Comparison of ENCODE assay signal across 19 cellular contexts in the genomic region with DNA sequence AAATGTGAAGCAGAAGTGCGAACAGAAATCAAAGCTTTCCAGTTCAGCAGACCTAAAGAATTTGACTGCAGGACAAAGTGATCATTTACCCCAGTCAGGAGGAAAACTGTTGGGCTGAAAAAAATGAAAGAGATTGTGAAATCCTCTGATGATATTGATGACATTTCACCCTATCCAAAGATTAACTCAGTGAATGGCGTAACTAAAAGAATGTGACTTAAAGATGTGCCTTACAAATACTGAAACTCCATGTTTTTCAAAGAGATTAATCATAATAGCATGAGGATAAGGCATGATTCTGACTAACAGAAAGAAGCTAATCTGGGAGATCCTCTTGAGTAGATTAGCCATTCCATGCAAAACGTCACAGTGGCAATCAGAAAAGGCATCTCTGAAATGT.
DNase-seq lines count a peak whose midpoint lies in the region; ATAC-seq, FAIRE-seq and TF ChIP-seq lines count a peak whose summit lies in the region.
"Had no signal": no experiment of that assay in that cellular context is flagged by ENCODE, and none has a peak within 500 bp of the region (broad histone marks: within the 10 kb centered on the region; RNA-seq: fewer than 3 reads in every experiment).

No MANE protein-coding gene starts in this region.

- ATAC-seq in A549, result no peak
- ATAC-seq in HG03565 (IDR thresholded peaks at IDR 0.05; ENCODE audit: unreplicated experiment), result no peak
- ATAC-seq: activated CD8-positive, alpha-beta memory T cell treated with anti-CD3 and anti-CD28 coated beads, Interleukin-2, amount 10 ng/mL, durations not matched to agents 7 days and 5 days; stimulated activated naive CD8-positive, alpha-beta T cell treated with anti-CD3 and anti-CD28 coated beads, Interleukin-15, amount 100 ng/mL, for 72 hours had no signal

- H3K9ac ChIP-seq in liver (ENCODE audit: low read depth in 1 of 2, low read length in 2 of 2), result no peak overlapping the region

- no peaks in the 10 kb centered on the region for H3K9me3 ChIP-seq in A549
- H3K9me3 ChIP-seq in liver (ENCODE audit: control insufficient read depth in 4 of 4, low read length in 3 of 4), result no peaks in the 10 kb centered on the region
- no peaks in the 10 kb centered on the region for H3K9me3 ChIP-seq in thyroid gland
- H3K9me3 ChIP-seq: ovary had no signal

- H3K4me3 ChIP-seq in A549 (no peak overlapping the region), epithelial cell of proximal tubule (ENCODE audit: low read depth, low read length) (no peak overlapping the region), liver (ENCODE audit: low read depth in 1 of 3, low read length in 3 of 3) (no peak overlapping the region), thyroid gland (replicated peaks in 1 of 3) (no peak overlapping the region)
- H3K4me3 ChIP-seq: hepatocyte, ovary had no signal

- CTCF ChIA-PET in A549 (lab: Yijun Ruan, JAX), result no interaction called here

- intact Hi-C loops in thyroid gland (cut with DNase I), result no loop called here

- DNase-seq in A549 (ENCODE audit: low read depth in 1 of 2, low spot score in 1 of 2) (no peak), MV-4-11 (lab: John Stamatoyannopoulos, UW) (peak; percentile 28), epithelial cell of proximal tubule (ENCODE audit: low read depth) (peak; percentile 94), NCI-H748 (lab: John Stamatoyannopoulos, UW; ENCODE audit: unreplicated experiment) (no peak), thyroid gland (no peak), ACHN (no peak)
- DNase-seq: activated CD4-positive, alpha-beta T cell treated with anti-CD3 and anti-CD28 coated beads for 4 hours; activated CD8-positive, alpha-beta memory T cell treated with anti-CD3 and anti-CD28 coated beads, Interleukin-2, amount 10 ng/mL, durations not matched to agents 7 days and 5 days; caudate nucleus; H9; NCI-H187 treated with DMSO at 0.1 percent for 48 hours; ovary; stimulated activated CD4-positive, alpha-beta T cell treated with anti-CD3 and anti-CD28 coated beads, Interleukin-2, amount 100 ng/mL, for 24 hours; stimulated activated naive CD8-positive, alpha-beta T cell treated with anti-CD3 and anti-CD28 coated beads, Interleukin-15, amount 100 ng/mL, for 72 hours had no signal

- POLR2A ChIA-PET in A549 (lab: Yijun Ruan, JAX), result no interaction called here

- 0 out of 3 replicates have a peak overlapping the region, but pooled peaks have one; percentile 4 for H3K4me2 ChIP-seq in A549
- H3K4me2 ChIP-seq: hepatocyte had no signal

- no peaks in the 10 kb centered on the region for H3K36me3 ChIP-seq in liver (ENCODE audit: control insufficient read depth in 4 of 4, insufficient read depth in 3 of 4, low read depth in 1 of 4, low read length in 3 of 4)
- no peaks in the 10 kb centered on the region for H3K36me3 ChIP-seq in thyroid gland
- H3K36me3 ChIP-seq: ovary had no signal

- 52% methylated on average over 3 of the region's 3 CpGs for WGBS in A549 (ENCODE audit: missing lambda C conversion rate)
- WGBS in liver, result 49% methylated on average over 3 of the region's 3 CpGs
- WGBS in thyroid gland, 2 donors, result 69 to 78% methylated on average over 3 of the region's 3 CpGs

- TF ChIP-seq CTCF in A549 (IDR thresholded peaks at IDR 0.05) (no peak), epithelial cell of proximal tubule (conservative IDR thresholded peaks at IDR 0.05; ENCODE audit: low read depth, low read length) (no peak), liver (IDR thresholded peaks at IDR 0.05; ENCODE audit: low read depth, low read length, missing input control) (no peak), thyroid gland (IDR thresholded peaks at IDR 0.05) (no peak)

- H3K27ac ChIP-seq in A549, result no peak overlapping the region
- peak overlapping the region; percentile 9 to 16 for H3K27ac ChIP-seq in liver (ENCODE audit: low read depth in 1 of 2, low read length in 2 of 2)
- no peak overlapping the region for H3K27ac ChIP-seq in thyroid gland
- H3K27ac ChIP-seq: hepatocyte, ovary had no signal

- TF ChIP-seq RAD21 in A549 (conservative IDR thresholded peaks at IDR 0.05 in 1 of 2, IDR thresholded peaks at IDR 0.05 in 1 of 2) (no peak), liver (IDR thresholded peaks at IDR 0.05) (peak; percentile 49 to 53)

- TF ChIP-seq POLR2A in A549 (IDR thresholded peaks at IDR 0.05; ENCODE audit: low read length) (no peak), thyroid gland (IDR thresholded peaks at IDR 0.05) (no peak)

- 0 out of 3 replicates have a peak, but pooled peaks cover 4% of the 10 kb centered on the region for H3K4me1 ChIP-seq in A549
- H3K4me1 ChIP-seq in liver (ENCODE audit: control insufficient read depth in 4 of 4, insufficient read depth in 4 of 4, low read length in 3 of 4), result peaks cover 0 to 15% (median 9%) of the 10 kb centered on the region in 4 donors
- no peaks in the 10 kb centered on the region for H3K4me1 ChIP-seq in thyroid gland

- H3K27me3 ChIP-seq in liver (ENCODE audit: control insufficient read depth in 4 of 4, insufficient read depth in 4 of 4, low read length in 3 of 4), result no peaks in the 10 kb centered on the region
- no peaks in the 10 kb centered on the region for H3K27me3 ChIP-seq in thyroid gland
- H3K27me3 ChIP-seq: hepatocyte, ovary had no signal

- in situ Hi-C loops in ACHN (cut with HindIII; ENCODE audit: low pct_ligation_motif_present, low pct_unique_long_range_greater_than_20kb, low sequenced_read_pairs), result no loop called here

- no peak for TF ChIP-seq EP300 in A549 (IDR thresholded peaks at IDR 0.05)

- FAIRE-seq in A549 (lab: Jason Lieb, UNC), result peak; percentile 65
- FAIRE-seq: GM12892, islet of Langerhans had no signal

TF ChIP-seq in A549, 52 proteins besides CTCF, POLR2A, EP300 and RAD21:
- TF ChIP-seq NFE2L2 (conservative IDR thresholded peaks at IDR 0.05; ENCODE audit: low read length) (no peak), CEBPB (IDR thresholded peaks at IDR 0.05) (peak in 1 of 2 experiments; percentile 45; a peak in 1 of 4 replicates)

TF ChIP-seq in liver, 16 proteins besides CTCF, POLR2A, EP300 and RAD21:
- peak; percentile 43 for TF ChIP-seq SP1 (IDR thresholded peaks at IDR 0.05)
- TF ChIP-seq FOXA2 (IDR thresholded peaks at IDR 0.05), result peak; percentile 38
- TF ChIP-seq HNF4G (IDR thresholded peaks at IDR 0.05), result no peak
- peak; percentile 67 for TF ChIP-seq YY1 (IDR thresholded peaks at IDR 0.05)
- TF ChIP-seq EGR1 (IDR thresholded peaks at IDR 0.05; ENCODE audit: low read depth in 2 of 2), result peak in 1 of 2 donors; percentile 27
- no peak for TF ChIP-seq GABPA (IDR thresholded peaks at IDR 0.05 in 1 of 2, conservative IDR thresholded peaks at IDR 0.05 in 1 of 2)
- TF ChIP-seq HNF4A (conservative IDR thresholded peaks at IDR 0.05), result peak; percentile 66 to 80
- peak in 1 of 2 donors; percentile 41 for TF ChIP-seq JUND (IDR thresholded peaks at IDR 0.05)
- TF ChIP-seq, protein P1, sequence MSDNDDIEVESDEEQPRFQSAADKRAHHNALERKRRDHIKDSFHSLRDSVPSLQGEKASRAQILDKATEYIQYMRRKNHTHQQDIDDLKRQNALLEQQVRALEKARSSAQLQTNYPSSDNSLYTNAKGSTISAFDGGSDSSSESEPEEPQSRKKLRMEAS (IDR thresholded peaks at IDR 0.05), result peak; percentile 63
- peak; percentile 56 for TF ChIP-seq REST (IDR thresholded peaks at IDR 0.05)
- peak; percentile 56 to 68 for TF ChIP-seq RXRA (IDR thresholded peaks at IDR 0.05)

Comparison
In these comparisons a context has a peak if more than half of its experiments do, and no peak if none do; other contexts are left out.
1. DNase-seq: peak in MV-4-11 (single experiment) and epithelial cell of proximal tubule (single experiment); none in A549 (0 of 2), NCI-H748 (single experiment), thyroid gland (0 of 2) and ACHN (single experiment).
2. H3K27ac ChIP-seq: peak in liver (2 of 2); none in A549 (0 of 2) and thyroid gland (0 of 3).